1 cellular context compared by ENCODE assay signal in the genomic region with DNA sequence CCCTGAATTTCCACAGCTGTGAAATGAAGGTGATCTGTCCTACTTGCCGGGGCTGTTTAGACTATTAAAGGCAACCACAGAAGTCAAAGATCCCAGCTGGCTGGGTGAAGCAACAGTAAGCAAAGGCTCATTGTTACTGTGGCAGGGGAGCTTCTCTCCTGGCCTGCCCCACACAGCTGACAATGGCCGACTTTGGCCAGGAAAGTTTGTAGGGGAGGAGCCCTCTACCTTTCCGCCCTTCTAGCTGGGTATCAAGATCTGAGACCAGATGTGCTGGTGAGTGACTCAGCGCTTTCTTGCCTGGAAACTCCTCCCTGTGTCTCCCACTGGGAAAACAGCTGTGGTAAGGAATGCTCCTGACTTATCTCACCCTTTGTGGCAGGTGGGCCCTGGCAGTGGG.
TF ChIP-seq lines count a peak whose summit lies in the region.

No MANE protein-coding gene starts in this region.

TF ChIP-seq in HepG2, 621 proteins besides CTCF, POLR2A, EP300 and RAD21 (continued from another document and continues in another):
- TF ChIP-seq, protein P1, sequence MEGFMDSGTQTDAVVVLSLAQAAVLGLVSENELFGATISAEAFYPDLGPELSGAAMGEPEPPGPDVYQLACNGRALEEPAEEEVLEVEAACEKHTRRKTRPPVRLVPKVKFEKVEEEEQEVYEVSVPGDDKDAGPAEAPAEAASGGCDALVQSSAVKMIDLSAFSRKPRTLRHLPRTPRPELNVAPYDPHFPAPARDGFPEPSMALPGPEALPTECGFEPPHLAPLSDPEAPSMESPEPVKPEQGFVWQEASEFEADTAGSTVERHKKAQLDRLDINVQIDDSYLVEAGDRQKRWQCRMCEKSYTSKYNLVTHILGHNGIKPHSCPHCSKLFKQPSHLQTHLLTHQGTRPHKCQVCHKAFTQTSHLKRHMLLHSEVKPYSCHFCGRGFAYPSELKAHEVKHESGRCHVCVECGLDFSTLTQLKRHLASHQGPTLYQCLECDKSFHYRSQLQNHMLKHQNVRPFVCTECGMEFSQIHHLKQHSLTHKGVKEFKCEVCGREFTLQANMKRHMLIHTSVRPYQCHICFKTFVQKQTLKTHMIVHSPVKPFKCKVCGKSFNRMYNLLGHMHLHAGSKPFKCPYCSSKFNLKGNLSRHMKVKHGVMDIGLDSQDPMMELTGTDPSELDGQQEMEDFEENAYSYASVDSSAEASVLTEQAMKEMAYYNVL (CRISPR knock-in tag; IDR thresholded peaks at IDR 0.05; ENCODE audit: borderline replicate concordance) = peak; percentile 72; the same call in 1 of the 2 replicates
- TF ChIP-seq ZNF33B (CRISPR knock-in tag; IDR thresholded peaks at IDR 0.05) (no peak), KDM3A (CRISPR knock-in tag; IDR thresholded peaks at IDR 0.05; ENCODE audit: low read depth) (peak; percentile 69; the same call in 1 of the 2 replicates), ZNF17 (CRISPR knock-in tag; IDR thresholded peaks at IDR 0.05) (no peak), SAP130 (CRISPR knock-in tag; IDR thresholded peaks at IDR 0.05; ENCODE audit: low read depth) (peak; percentile 67), POLR2G (IDR thresholded peaks at IDR 0.05; ENCODE audit: low read depth, low read length) (peak; percentile 71), ZBTB33 (CRISPR knock-in tag; IDR thresholded peaks at IDR 0.05) (peak; percentile 32; the same call in 1 of the 2 replicates), ZBTB40 (IDR thresholded peaks at IDR 0.05) (no peak), ZBTB40 (CRISPR knock-in tag; IDR thresholded peaks at IDR 0.05) (no peak), ZNF792 (CRISPR knock-in tag; IDR thresholded peaks at IDR 0.05) (peak; percentile 77; the same call in 1 of the 2 replicates), ZNF292 (CRISPR knock-in tag; IDR thresholded peaks at IDR 0.05; ENCODE audit: borderline replicate concordance, low read depth) (peak; percentile 84; the same call in 1 of the 2 replicates), ERF (CRISPR knock-in tag; IDR thresholded peaks at IDR 0.05) (peak; percentile 87), THAP11 (CRISPR knock-in tag; IDR thresholded peaks at IDR 0.05) (peak; percentile 62; the same call in 1 of the 2 replicates), ETV5 (CRISPR knock-in tag; IDR thresholded peaks at IDR 0.05; ENCODE audit: borderline replicate concordance) (peak; percentile 56; the same call in 1 of the 2 replicates), KDM5B (CRISPR knock-in tag; IDR thresholded peaks at IDR 0.05; ENCODE audit: borderline replicate concordance) (no peak), BRCA1 (CRISPR knock-in tag; IDR thresholded peaks at IDR 0.05) (no peak)
- TF ChIP-seq, protein P2, sequence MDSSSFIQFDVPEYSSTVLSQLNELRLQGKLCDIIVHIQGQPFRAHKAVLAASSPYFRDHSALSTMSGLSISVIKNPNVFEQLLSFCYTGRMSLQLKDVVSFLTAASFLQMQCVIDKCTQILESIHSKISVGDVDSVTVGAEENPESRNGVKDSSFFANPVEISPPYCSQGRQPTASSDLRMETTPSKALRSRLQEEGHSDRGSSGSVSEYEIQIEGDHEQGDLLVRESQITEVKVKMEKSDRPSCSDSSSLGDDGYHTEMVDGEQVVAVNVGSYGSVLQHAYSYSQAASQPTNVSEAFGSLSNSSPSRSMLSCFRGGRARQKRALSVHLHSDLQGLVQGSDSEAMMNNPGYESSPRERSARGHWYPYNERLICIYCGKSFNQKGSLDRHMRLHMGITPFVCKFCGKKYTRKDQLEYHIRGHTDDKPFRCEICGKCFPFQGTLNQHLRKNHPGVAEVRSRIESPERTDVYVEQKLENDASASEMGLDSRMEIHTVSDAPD (CRISPR knock-in tag; IDR thresholded peaks at IDR 0.05) = 0 out of 2 replicates have a peak, but pooled peaks have one; percentile 53
- TF ChIP-seq, protein P3, sequence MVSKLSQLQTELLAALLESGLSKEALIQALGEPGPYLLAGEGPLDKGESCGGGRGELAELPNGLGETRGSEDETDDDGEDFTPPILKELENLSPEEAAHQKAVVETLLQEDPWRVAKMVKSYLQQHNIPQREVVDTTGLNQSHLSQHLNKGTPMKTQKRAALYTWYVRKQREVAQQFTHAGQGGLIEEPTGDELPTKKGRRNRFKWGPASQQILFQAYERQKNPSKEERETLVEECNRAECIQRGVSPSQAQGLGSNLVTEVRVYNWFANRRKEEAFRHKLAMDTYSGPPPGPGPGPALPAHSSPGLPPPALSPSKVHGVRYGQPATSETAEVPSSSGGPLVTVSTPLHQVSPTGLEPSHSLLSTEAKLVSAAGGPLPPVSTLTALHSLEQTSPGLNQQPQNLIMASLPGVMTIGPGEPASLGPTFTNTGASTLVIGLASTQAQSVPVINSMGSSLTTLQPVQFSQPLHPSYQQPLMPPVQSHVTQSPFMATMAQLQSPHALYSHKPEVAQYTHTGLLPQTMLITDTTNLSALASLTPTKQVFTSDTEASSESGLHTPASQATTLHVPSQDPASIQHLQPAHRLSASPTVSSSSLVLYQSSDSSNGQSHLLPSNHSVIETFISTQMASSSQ (IDR thresholded peaks at IDR 0.05; ENCODE audit: low read depth) = 0 out of 2 replicates have a peak, but pooled peaks have one; percentile 30
- TF ChIP-seq, protein P3 (CRISPR knock-in tag; IDR thresholded peaks at IDR 0.05; ENCODE audit: borderline replicate concordance) = no peak; the same call in 1 of the 2 replicates
- TF ChIP-seq, protein P4, sequence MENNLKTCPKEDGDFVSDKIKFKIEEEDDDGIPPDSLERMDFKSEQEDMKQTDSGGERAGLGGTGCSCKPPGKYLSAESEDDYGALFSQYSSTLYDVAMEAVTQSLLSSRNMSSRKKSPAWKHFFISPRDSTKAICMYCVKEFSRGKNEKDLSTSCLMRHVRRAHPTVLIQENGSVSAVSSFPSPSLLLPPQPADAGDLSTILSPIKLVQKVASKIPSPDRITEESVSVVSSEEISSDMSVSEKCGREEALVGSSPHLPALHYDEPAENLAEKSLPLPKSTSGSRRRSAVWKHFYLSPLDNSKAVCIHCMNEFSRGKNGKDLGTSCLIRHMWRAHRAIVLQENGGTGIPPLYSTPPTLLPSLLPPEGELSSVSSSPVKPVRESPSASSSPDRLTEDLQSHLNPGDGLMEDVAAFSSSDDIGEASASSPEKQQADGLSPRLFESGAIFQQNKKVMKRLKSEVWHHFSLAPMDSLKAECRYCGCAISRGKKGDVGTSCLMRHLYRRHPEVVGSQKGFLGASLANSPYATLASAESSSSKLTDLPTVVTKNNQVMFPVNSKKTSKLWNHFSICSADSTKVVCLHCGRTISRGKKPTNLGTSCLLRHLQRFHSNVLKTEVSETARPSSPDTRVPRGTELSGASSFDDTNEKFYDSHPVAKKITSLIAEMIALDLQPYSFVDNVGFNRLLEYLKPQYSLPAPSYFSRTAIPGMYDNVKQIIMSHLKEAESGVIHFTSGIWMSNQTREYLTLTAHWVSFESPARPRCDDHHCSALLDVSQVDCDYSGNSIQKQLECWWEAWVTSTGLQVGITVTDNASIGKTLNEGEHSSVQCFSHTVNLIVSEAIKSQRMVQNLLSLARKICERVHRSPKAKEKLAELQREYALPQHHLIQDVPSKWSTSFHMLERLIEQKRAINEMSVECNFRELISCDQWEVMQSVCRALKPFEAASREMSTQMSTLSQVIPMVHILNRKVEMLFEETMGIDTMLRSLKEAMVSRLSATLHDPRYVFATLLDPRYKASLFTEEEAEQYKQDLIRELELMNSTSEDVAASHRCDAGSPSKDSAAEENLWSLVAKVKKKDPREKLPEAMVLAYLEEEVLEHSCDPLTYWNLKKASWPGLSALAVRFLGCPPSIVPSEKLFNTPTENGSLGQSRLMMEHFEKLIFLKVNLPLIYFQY (CRISPR knock-in tag; IDR thresholded peaks at IDR 0.05; ENCODE audit: borderline replicate concordance) = no peak
- TF ChIP-seq, protein P5, sequence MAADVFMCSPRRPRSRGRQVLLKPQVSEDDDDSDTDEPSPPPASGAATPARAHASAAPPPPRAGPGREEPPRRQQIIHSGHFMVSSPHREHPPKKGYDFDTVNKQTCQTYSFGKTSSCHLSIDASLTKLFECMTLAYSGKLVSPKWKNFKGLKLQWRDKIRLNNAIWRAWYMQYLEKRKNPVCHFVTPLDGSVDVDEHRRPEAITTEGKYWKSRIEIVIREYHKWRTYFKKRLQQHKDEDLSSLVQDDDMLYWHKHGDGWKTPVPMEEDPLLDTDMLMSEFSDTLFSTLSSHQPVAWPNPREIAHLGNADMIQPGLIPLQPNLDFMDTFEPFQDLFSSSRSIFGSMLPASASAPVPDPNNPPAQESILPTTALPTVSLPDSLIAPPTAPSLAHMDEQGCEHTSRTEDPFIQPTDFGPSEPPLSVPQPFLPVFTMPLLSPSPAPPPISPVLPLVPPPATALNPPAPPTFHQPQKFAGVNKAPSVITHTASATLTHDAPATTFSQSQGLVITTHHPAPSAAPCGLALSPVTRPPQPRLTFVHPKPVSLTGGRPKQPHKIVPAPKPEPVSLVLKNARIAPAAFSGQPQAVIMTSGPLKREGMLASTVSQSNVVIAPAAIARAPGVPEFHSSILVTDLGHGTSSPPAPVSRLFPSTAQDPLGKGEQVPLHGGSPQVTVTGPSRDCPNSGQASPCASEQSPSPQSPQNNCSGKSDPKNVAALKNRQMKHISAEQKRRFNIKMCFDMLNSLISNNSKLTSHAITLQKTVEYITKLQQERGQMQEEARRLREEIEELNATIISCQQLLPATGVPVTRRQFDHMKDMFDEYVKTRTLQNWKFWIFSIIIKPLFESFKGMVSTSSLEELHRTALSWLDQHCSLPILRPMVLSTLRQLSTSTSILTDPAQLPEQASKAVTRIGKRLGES (CRISPR knock-in tag; IDR thresholded peaks at IDR 0.05; ENCODE audit: borderline replicate concordance) = no peak
